ENCODE assay signal across 9 cellular contexts in the genomic region with DNA sequence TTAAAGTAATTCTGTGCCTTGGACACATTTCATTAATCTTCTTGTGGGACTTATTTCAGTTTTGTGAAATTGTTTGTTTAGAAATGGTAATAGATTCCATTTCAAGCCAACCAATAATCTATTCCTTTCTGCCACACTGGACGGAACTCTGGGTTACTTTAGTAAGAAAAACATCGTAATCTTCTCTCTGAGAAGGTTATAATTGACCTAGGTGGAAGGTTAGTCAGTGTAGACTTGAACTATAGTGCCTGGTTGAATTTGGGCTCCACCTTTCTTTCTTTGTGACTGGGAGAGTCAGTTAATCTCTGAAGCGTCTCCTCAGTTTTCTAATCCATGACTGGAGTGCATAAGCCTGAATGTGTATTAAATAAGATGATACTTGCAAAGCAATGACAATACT.
A peak's percentile ranks its signal among the peaks of the same experiment; 100 is the strongest.
DNase-seq lines count a peak whose midpoint lies in the region; ATAC-seq lines count a peak whose summit lies in the region.
"Had no signal": no experiment of that assay in that cellular context is flagged by ENCODE, and none has a peak within 500 bp of the region (broad histone marks: within the 10 kb centered on the region; RNA-seq: fewer than 3 reads in every experiment).

No MANE protein-coding gene starts in this region.

- intact Hi-C loops in posterior vena cava (cut with DNase I), result no loop called here

- H3K9me3 Mint-ChIP-seq in activated T-cell treated with anti-CD3 and anti-CD28 coated beads, Interleukin-2, amount 50 U/mL, for 4 hours, result no peaks in the 10 kb centered on the region
- H3K9me3 Mint-ChIP-seq in stimulated activated naive CD8-positive, alpha-beta T cell treated with anti-CD3 and anti-CD28 coated beads, Interleukin-15, Interleukin-2, amounts not matched to agents 100 ng/mL and 50 ng/mL, for 24 hours, result peaks cover 6% of the 10 kb centered on the region

- DNase-seq in activated T-cell treated with anti-CD3 and anti-CD28 coated beads, Interleukin-2, amount 50 U/mL, for 4 hours, result no peak
- DNase-seq in activated T-cell treated with anti-CD3 and anti-CD28 coated beads for 4 hours (no peak), posterior vena cava (ENCODE audit: low spot score) (no peak), NCI-H1436 treated with DMSO at 0.1 percent for 48 hours (lab: John Stamatoyannopoulos, UW) (no peak)
- no peak for DNase-seq in stimulated activated CD4-positive, alpha-beta T cell treated with anti-CD3 and anti-CD28 coated beads, Interleukin-2, amount 100 ng/mL, for 24 hours
- DNase-seq: midbrain had no signal

- peak; percentile 31 to 36 for ATAC-seq in activated T-cell treated with anti-CD3 and anti-CD28 coated beads, Interleukin-2, amount 50 U/mL, for 4 hours
- ATAC-seq in HG02623 (IDR thresholded peaks at IDR 0.05; ENCODE audit: unreplicated experiment) (peak; percentile 9), HG03442 (IDR thresholded peaks at IDR 0.05; ENCODE audit: unreplicated experiment) (peak; percentile 13)

- H3K4me1 Mint-ChIP-seq in activated T-cell treated with anti-CD3 and anti-CD28 coated beads, Interleukin-2, amount 50 U/mL, for 4 hours (ENCODE audit: low read depth), result peaks cover 8% of the 10 kb centered on the region
- H3K4me1 Mint-ChIP-seq in stimulated activated naive CD8-positive, alpha-beta T cell treated with anti-CD3 and anti-CD28 coated beads, Interleukin-15, Interleukin-2, amounts not matched to agents 100 ng/mL and 50 ng/mL, for 24 hours (ENCODE audit: low read depth), result peaks cover 43% of the 10 kb centered on the region

- H3K27me3 Mint-ChIP-seq in activated T-cell treated with anti-CD3 and anti-CD28 coated beads, Interleukin-2, amount 50 U/mL, for 4 hours (ENCODE audit: low read depth), result no peaks in the 10 kb centered on the region
- H3K27me3 Mint-ChIP-seq in stimulated activated naive CD8-positive, alpha-beta T cell treated with anti-CD3 and anti-CD28 coated beads, Interleukin-15, Interleukin-2, amounts not matched to agents 100 ng/mL and 50 ng/mL, for 24 hours, result peaks cover 17% of the 10 kb centered on the region

- no peaks in the 10 kb centered on the region for H3K36me3 Mint-ChIP-seq in activated T-cell treated with anti-CD3 and anti-CD28 coated beads, Interleukin-2, amount 50 U/mL, for 4 hours (ENCODE audit: insufficient read depth)
- no peaks in the 10 kb centered on the region for H3K36me3 Mint-ChIP-seq in stimulated activated naive CD8-positive, alpha-beta T cell treated with anti-CD3 and anti-CD28 coated beads, Interleukin-15, Interleukin-2, amounts not matched to agents 100 ng/mL and 50 ng/mL, for 24 hours (ENCODE audit: low read depth)

- peak overlapping the region; percentile 75 for H3K27ac Mint-ChIP-seq in stimulated activated naive CD8-positive, alpha-beta T cell treated with anti-CD3 and anti-CD28 coated beads, Interleukin-15, Interleukin-2, amounts not matched to agents 100 ng/mL and 50 ng/mL, for 24 hours

- H3K4me3 Mint-ChIP-seq in activated T-cell treated with anti-CD3 and anti-CD28 coated beads, Interleukin-2, amount 50 U/mL, for 4 hours, result no peak overlapping the region
- H3K4me3 Mint-ChIP-seq in stimulated activated naive CD8-positive, alpha-beta T cell treated with anti-CD3 and anti-CD28 coated beads, Interleukin-15, Interleukin-2, amounts not matched to agents 100 ng/mL and 50 ng/mL, for 24 hours, result peak overlapping the region; percentile 2
